ENCODE assay signal across 1 cellular context in the genomic region with DNA sequence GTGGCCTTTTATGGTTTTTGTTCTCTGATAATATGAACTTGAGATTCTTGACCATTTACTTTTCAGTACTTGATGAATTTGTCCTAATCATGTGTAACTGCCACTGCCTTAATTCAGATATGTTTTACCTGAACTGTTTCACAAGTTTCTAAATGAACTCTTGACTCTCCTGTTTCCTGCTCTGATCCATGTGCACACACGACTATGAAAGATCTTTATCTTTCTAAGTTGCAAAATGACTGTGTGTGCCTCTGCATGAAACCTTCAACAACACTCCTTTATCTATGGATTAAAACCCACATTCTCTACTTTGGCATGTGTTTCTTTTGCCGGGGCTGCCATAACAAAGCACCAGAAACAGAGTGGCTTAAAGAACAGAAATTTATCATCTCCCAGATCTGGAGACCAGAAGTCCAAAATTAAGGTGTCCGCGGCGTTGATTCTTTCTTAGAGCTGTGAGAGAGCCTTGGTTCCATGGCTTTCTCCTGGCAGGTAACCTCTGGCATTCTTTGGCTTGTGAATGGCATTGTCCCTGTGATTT.
TF ChIP-seq lines count a peak whose summit lies in the region.

No MANE protein-coding gene starts in this region.

TF ChIP-seq in liver, 16 proteins besides CTCF, POLR2A, EP300 and RAD21 (continued from another document):
- no peak for TF ChIP-seq ATF3 (IDR thresholded peaks at IDR 0.05)
TF ChIP-seq in liver: peak in this region for 10.
